20 cellular contexts compared by ENCODE assay signal in the genomic region with DNA sequence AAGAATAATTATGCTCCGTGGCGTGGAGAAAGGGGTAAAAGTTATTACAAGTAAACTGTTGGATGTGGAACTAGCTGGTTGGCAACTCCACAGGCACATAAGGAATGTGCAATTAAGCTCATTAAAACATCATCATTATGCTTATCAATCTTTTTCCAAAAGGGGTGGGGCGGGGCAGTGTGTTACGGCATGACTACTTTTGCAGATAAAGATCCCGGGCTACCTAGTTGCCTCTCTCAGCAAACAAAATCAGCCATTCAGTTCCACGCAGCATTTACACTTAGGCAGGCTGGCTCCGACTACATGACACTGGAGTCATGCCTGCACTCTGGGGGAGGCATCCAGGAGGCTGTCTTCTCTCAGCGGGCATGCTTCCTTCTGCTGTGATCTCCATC.
DNase-seq lines count a peak whose midpoint lies in the region; ATAC-seq and TF ChIP-seq lines count a peak whose summit lies in the region.
"Had no signal": no experiment of that assay in that cellular context is flagged by ENCODE, and none has a peak within 500 bp of the region (broad histone marks: within the 10 kb centered on the region; RNA-seq: fewer than 3 reads in every experiment).

No MANE protein-coding gene starts in this region.

- no peak overlapping the region for H3K9ac ChIP-seq in SK-N-SH
- H3K9ac ChIP-seq in neural progenitor cell = no peak overlapping the region

- no peaks in the 10 kb centered on the region for H3K9me3 Mint-ChIP-seq in neural progenitor cell
- H3K9me3 Mint-ChIP-seq: CD4-positive, alpha-beta T cell; IgD-negative memory B cell had no signal

- peaks cover 8 to 30% of the 10 kb centered on the region in 2 experiments; a peak in 3 of 4 replicates for H3K4me1 ChIP-seq in SK-N-SH (ENCODE audit: control insufficient read depth in 1 of 2, insufficient read depth in 2 of 2, low read depth in 1 of 2, low read length in 1 of 2)
- H3K4me1 ChIP-seq in foreskin keratinocyte = no peaks in the 10 kb centered on the region
- H3K4me1 ChIP-seq in neural progenitor cell = peaks cover 28% of the 10 kb centered on the region

- TF ChIP-seq EP300 in SK-N-SH (IDR thresholded peaks at IDR 0.05; ENCODE audit: borderline replicate concordance in 1 of 2, low read depth in 1 of 2, low read length in 1 of 2) = no peak

- H3K4me1 Mint-ChIP-seq in neural progenitor cell = peaks cover 39% of the 10 kb centered on the region

- TF ChIP-seq CTCF in SK-N-SH (IDR thresholded peaks at IDR 0.05) = no peak
- no peak for TF ChIP-seq CTCF in foreskin keratinocyte (conservative IDR thresholded peaks at IDR 0.05)
- no peak for TF ChIP-seq CTCF in neural progenitor cell (IDR thresholded peaks at IDR 0.05)

- no peaks in the 10 kb centered on the region for H3F3A ChIP-seq in SK-N-SH (replicated peaks; ENCODE audit: insufficient read depth)
- H3F3A ChIP-seq in neural progenitor cell (ENCODE audit: low read depth) = no peaks in the 10 kb centered on the region

- WGBS in SK-N-SH (ENCODE audit: low lambda C conversion rate) = 84% methylated on average over 8 of the region's 8 CpGs

- H3K36me3 Mint-ChIP-seq in neural progenitor cell = no peaks in the 10 kb centered on the region

- H3K79me2 ChIP-seq in SK-N-SH (ENCODE audit: insufficient read depth) = no peaks in the 10 kb centered on the region
- no peaks in the 10 kb centered on the region for H3K79me2 ChIP-seq in neural progenitor cell (ENCODE audit: low read depth)

- ATAC-seq in foreskin keratinocyte (peak; percentile 40), GM18873 (IDR thresholded peaks at IDR 0.05; ENCODE audit: low FRiP score, unreplicated experiment) (no peak), HG02938 (IDR thresholded peaks at IDR 0.05; ENCODE audit: unreplicated experiment) (no peak)
- ATAC-seq: A549 had no signal

- H4K20me1 ChIP-seq in SK-N-SH (ENCODE audit: insufficient read depth) = no peaks in the 10 kb centered on the region
- no peaks in the 10 kb centered on the region for H4K20me1 ChIP-seq in neural progenitor cell (ENCODE audit: low read depth)

- peak overlapping the region; percentile 13; the same call in 1 of the 2 replicates for H3K4me2 ChIP-seq in SK-N-SH
- H3K4me2 ChIP-seq in neural progenitor cell = no peak overlapping the region
- H3K4me2 ChIP-seq: A549, PC-9 had no signal

- POLR2A ChIA-PET in SK-N-SH (lab: Yijun Ruan, JAX) = interaction anchor here (0.6 kb wide), 1 partner anchor 256 kb away, joined by 6 read pairs; no protein-coding TSS in a partner anchor

- H3K36me3 ChIP-seq in SK-N-SH (replicated peaks in 1 of 2; ENCODE audit: control insufficient read depth in 1 of 2, insufficient read depth in 2 of 2, low read length in 1 of 2) (no peaks in the 10 kb centered on the region), neural progenitor cell (no peaks in the 10 kb centered on the region)

- DNase-seq in Ammon's horn (ENCODE audit: low spot score) (peak; percentile 27), SK-N-SH (no peak), foreskin keratinocyte (no peak), neural progenitor cell (ENCODE audit: low spot score) (no peak), mesenteric fat pad (ENCODE audit: low spot score) (no peak)
- no peak for DNase-seq in activated T-cell treated with anti-CD3 and anti-CD28 coated beads, Interleukin-2, amount 50 U/mL, for 48 hours
- DNase-seq: AML-193; Calu3; CD4-positive, alpha-beta T cell; DND-41; GF-D8; HCEC 1CT; NCI-H146; NCI-H345; NCI-H526 treated with DMSO at 0.1 percent for 48 hours; PC-9 had no signal

- H3K27me3 ChIP-seq in SK-N-SH (ENCODE audit: insufficient read depth) (no peaks in the 10 kb centered on the region), foreskin keratinocyte (no peaks in the 10 kb centered on the region), neural progenitor cell (no peaks in the 10 kb centered on the region)

- H2AFZ ChIP-seq in SK-N-SH (ENCODE audit: low read depth) (no peak overlapping the region), neural progenitor cell (replicated peaks) (no peak overlapping the region)
- H2AFZ ChIP-seq: PC-9 had no signal

- TF ChIP-seq RAD21 in SK-N-SH (IDR thresholded peaks at IDR 0.05; ENCODE audit: low read length) = no peak

- no peak overlapping the region for H3K4me3 Mint-ChIP-seq in neural progenitor cell
- H3K4me3 Mint-ChIP-seq: CD4-positive, alpha-beta T cell; IgD-negative memory B cell had no signal

- no peak overlapping the region for H3K4me3 ChIP-seq in SK-N-SH (ENCODE audit: low read depth in 2 of 2, low read length in 1 of 2)
- H3K4me3 ChIP-seq in neural progenitor cell = no peak overlapping the region
- H3K4me3 ChIP-seq: A549, PC-9 had no signal

- H3K9me3 ChIP-seq in SK-N-SH = no peaks in the 10 kb centered on the region
- H3K9me3 ChIP-seq in neural progenitor cell (ENCODE audit: low read depth) = no peaks in the 10 kb centered on the region
- H3K9me3 ChIP-seq: A549 had no signal

- CTCF ChIA-PET in SK-N-SH (lab: Yijun Ruan, JAX) = interaction anchor here (0.6 to 2.6 kb wide), 3 partner anchors 371 to 629 kb away, joined by 3 to 8 read pairs (median 4); no protein-coding TSS in a partner anchor

- 0 out of 4 replicates have a peak overlapping the region, but pooled peaks of 1 of the 2 experiments have one; percentile 12 for H3K27ac ChIP-seq in SK-N-SH (ENCODE audit: low read depth in 2 of 2, low read length in 1 of 2)
- no peak overlapping the region for H3K27ac ChIP-seq in foreskin keratinocyte
- no peak overlapping the region for H3K27ac ChIP-seq in neural progenitor cell
- H3K27ac ChIP-seq: A549, PC-9 had no signal

- no peaks in the 10 kb centered on the region for H3K9me2 ChIP-seq in SK-N-SH

- peak overlapping the region; percentile 19 for H3K27ac Mint-ChIP-seq in neural progenitor cell
- H3K27ac Mint-ChIP-seq: CD4-positive, alpha-beta T cell; IgD-negative memory B cell had no signal

- peaks cover 2% of the 10 kb centered on the region for H3K27me3 Mint-ChIP-seq in neural progenitor cell (ENCODE audit: insufficient read depth, low read depth)
- H3K27me3 Mint-ChIP-seq: CD4-positive, alpha-beta T cell; IgD-negative memory B cell had no signal

TF ChIP-seq in SK-N-SH, 30 proteins besides CTCF, POLR2A, EP300 and RAD21 (continues in another document):
- TF ChIP-seq TAF1 (IDR thresholded peaks at IDR 0.05; ENCODE audit: borderline replicate concordance, low read depth, low read length) (no peak), CHD2 (IDR thresholded peaks at IDR 0.05; ENCODE audit: low read length, partially characterized antibody) (no peak), POLR2AphosphoS5 (IDR thresholded peaks at IDR 0.05; ENCODE audit: low read depth, low read length) (no peak), RCOR1 (IDR thresholded peaks at IDR 0.05; ENCODE audit: low read length) (no peak), MXI1 (IDR thresholded peaks at IDR 0.05; ENCODE audit: low read depth, low read length) (no peak), JUND (IDR thresholded peaks at IDR 0.05) (no peak), GABPA (IDR thresholded peaks at IDR 0.05; ENCODE audit: low read depth) (no peak), TCF12 (IDR thresholded peaks at IDR 0.05) (no peak), RXRA (IDR thresholded peaks at IDR 0.05; ENCODE audit: borderline replicate concordance, low read depth) (no peak), RFX5 (IDR thresholded peaks at IDR 0.05; ENCODE audit: low read length) (no peak), PBX3 (IDR thresholded peaks at IDR 0.05) (no peak), SIN3A (IDR thresholded peaks at IDR 0.05; ENCODE audit: borderline replicate concordance, low read depth, low read length) (no peak), NRF1 (IDR thresholded peaks at IDR 0.05; ENCODE audit: low read depth, low read length) (no peak), TEAD4 (IDR thresholded peaks at IDR 0.05; ENCODE audit: borderline replicate concordance, insufficient read depth) (no peak)
- TF ChIP-seq, protein P1, sequence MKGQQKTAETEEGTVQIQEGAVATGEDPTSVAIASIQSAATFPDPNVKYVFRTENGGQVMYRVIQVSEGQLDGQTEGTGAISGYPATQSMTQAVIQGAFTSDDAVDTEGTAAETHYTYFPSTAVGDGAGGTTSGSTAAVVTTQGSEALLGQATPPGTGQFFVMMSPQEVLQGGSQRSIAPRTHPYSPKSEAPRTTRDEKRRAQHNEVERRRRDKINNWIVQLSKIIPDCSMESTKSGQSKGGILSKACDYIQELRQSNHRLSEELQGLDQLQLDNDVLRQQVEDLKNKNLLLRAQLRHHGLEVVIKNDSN (IDR thresholded peaks at IDR 0.05; ENCODE audit: borderline replicate concordance, low read depth) = no peak
- TF ChIP-seq, protein P2, sequence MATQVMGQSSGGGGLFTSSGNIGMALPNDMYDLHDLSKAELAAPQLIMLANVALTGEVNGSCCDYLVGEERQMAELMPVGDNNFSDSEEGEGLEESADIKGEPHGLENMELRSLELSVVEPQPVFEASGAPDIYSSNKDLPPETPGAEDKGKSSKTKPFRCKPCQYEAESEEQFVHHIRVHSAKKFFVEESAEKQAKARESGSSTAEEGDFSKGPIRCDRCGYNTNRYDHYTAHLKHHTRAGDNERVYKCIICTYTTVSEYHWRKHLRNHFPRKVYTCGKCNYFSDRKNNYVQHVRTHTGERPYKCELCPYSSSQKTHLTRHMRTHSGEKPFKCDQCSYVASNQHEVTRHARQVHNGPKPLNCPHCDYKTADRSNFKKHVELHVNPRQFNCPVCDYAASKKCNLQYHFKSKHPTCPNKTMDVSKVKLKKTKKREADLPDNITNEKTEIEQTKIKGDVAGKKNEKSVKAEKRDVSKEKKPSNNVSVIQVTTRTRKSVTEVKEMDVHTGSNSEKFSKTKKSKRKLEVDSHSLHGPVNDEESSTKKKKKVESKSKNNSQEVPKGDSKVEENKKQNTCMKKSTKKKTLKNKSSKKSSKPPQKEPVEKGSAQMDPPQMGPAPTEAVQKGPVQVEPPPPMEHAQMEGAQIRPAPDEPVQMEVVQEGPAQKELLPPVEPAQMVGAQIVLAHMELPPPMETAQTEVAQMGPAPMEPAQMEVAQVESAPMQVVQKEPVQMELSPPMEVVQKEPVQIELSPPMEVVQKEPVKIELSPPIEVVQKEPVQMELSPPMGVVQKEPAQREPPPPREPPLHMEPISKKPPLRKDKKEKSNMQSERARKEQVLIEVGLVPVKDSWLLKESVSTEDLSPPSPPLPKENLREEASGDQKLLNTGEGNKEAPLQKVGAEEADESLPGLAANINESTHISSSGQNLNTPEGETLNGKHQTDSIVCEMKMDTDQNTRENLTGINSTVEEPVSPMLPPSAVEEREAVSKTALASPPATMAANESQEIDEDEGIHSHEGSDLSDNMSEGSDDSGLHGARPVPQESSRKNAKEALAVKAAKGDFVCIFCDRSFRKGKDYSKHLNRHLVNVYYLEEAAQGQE (IDR thresholded peaks at IDR 0.05; ENCODE audit: low read depth, low read length) = no peak
